Comparison of ENCODE assay signal across 1 cellular context in the genomic region with DNA sequence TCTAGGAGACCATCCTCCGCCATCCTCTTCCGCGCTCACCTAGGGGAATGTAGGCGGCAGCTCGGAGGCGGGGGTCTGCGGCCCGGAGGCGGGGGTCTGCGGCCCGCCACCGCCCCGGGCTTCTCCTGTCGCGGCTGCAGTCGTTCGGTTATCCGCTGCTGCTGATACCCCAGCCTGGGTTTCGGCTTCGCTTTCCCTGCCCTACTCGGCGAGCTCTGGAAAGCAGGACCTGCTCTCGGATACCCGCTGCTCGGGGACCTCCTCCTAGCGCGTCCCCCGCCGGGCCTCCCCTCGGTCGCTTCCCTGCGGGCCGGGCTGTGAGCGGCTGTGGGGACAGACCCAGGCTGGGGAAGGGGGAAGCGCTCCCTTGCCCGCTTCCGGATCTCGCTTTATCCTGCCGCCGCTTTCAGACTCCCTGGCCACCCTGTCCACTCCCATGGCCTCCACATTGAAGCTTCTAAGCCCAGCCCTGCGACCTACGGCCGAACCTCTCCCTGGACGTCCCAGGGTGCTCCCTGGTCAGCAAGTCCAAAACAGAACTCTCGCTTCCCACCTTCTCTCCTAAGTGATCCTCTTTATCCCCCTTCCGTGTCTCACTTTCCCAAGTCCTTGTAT.
A peak's percentile ranks its signal among the peaks of the same experiment; 100 is the strongest.
TF ChIP-seq lines count a peak whose summit lies in the region.

No MANE protein-coding gene starts in this region.

TF ChIP-seq in GM12878, 131 proteins besides CTCF, POLR2A, EP300 and RAD21:
- TF ChIP-seq ASH2L (IDR thresholded peaks at IDR 0.05; ENCODE audit: borderline replicate concordance, low read depth) (no peak), ZNF384 (IDR thresholded peaks at IDR 0.05; ENCODE audit: borderline replicate concordance, low read depth, low read length) (no peak), SUZ12 (IDR thresholded peaks at IDR 0.05; ENCODE audit: unreplicated experiment) (peak; percentile 46)
